Comparison of ENCODE assay signal across 8 cellular contexts in genomic region chr12:124565656-124566180, GRCh38. TPM values are rescaled to one million over a fixed set of nuclear protein-coding genes. Genes with fewer than 3 reads are reported as not detected.
DNase-seq lines count a peak whose midpoint lies in the region; ATAC-seq and TF ChIP-seq lines count a peak whose summit lies in the region.

No MANE protein-coding gene starts in this region.

- peak overlapping the region; percentile 19 for H3K27ac ChIP-seq in cingulate gyrus (ENCODE audit: low read depth, low read length)

- POLR2A ChIA-PET in AG04449 (lab: Yijun Ruan, JAX), result interaction anchor here (0.6 to 1.9 kb wide), 7 partner anchors 15 to 199 kb away, joined by 3 to 7 read pairs (median 3); no protein-coding TSS in a partner anchor

- TF ChIP-seq CTCF in AG04449 (IDR thresholded peaks at IDR 0.05; ENCODE audit: insufficient read depth, low read length, missing control alignments), result no peak

- H3K4me3 Mint-ChIP-seq in IgD-negative memory B cell, result peak overlapping the region; percentile 92 to 99 (median 95)
- peak overlapping the region; percentile 89 to 97 (median 91) for H3K4me3 Mint-ChIP-seq in naive B cell

- H3K4me3 ChIP-seq in AG04449 (ENCODE audit: low read depth, low read length), result peak overlapping the region; percentile 86

- H3K27me3 Mint-ChIP-seq in IgD-negative memory B cell (no peaks in the 10 kb centered on the region), naive B cell (no peaks in the 10 kb centered on the region)

- H3K36me3 Mint-ChIP-seq in IgD-negative memory B cell (peaks cover 3% of the 10 kb centered on the region), naive B cell (no peaks in the 10 kb centered on the region)

- ATAC-seq in naive B cell (ENCODE audit: low read depth in 2 of 2), result no peak
- ATAC-seq in HG03159 (IDR thresholded peaks at IDR 0.05; ENCODE audit: unreplicated experiment), result no peak

- H3K4me1 Mint-ChIP-seq in IgD-negative memory B cell (peaks cover 23 to 30% (median 29%) of the 10 kb centered on the region in 3 donors), naive B cell (peaks cover 36 to 57% (median 40%) of the 10 kb centered on the region in 3 donors)

- H3K9me3 Mint-ChIP-seq in IgD-negative memory B cell, result no peaks in the 10 kb centered on the region
- no peaks in the 10 kb centered on the region for H3K9me3 Mint-ChIP-seq in naive B cell

- DNase-seq in AG04449 (ENCODE audit: low read depth, low spot score) (no peak), naive B cell (no peak), GM03348 (ENCODE audit: low spot score) (no peak), NCI-H1694 treated with DMSO at 0.1 percent for 48 hours (lab: John Stamatoyannopoulos, UW) (no peak), medulla oblongata (ENCODE audit: extremely low spot score) (no peak)

- CTCF ChIA-PET in AG04449 (lab: Yijun Ruan, JAX), result interaction anchor here (1.0 to 8.1 kb wide), 4 partner anchors 195 to 533 kb away, joined by 3 to 83 read pairs (median 5); no protein-coding TSS in a partner anchor

- H3K27ac Mint-ChIP-seq in IgD-negative memory B cell, result peak overlapping the region; percentile 16 to 90 (median 85)
- H3K27ac Mint-ChIP-seq in naive B cell, result peak overlapping the region in 5 of 6 donors; percentile 33 to 87 (median 70)

RNA-seq across cellular contexts. Expression of gene NCOR2, which starts 1.7 kb away (rescaled TPM):
- polyA plus RNA-seq in IgD-negative memory B cell (9.9 TPM), naive B cell (ENCODE audit: low read depth in 6 of 6) (10 to 100 TPM in 1 of 6 donors, 1 to 10 TPM in 5; 2.4 to 15.8 (median 4.0) TPM)
